ENCODE assay signal across 13 cellular contexts in the genomic region with DNA sequence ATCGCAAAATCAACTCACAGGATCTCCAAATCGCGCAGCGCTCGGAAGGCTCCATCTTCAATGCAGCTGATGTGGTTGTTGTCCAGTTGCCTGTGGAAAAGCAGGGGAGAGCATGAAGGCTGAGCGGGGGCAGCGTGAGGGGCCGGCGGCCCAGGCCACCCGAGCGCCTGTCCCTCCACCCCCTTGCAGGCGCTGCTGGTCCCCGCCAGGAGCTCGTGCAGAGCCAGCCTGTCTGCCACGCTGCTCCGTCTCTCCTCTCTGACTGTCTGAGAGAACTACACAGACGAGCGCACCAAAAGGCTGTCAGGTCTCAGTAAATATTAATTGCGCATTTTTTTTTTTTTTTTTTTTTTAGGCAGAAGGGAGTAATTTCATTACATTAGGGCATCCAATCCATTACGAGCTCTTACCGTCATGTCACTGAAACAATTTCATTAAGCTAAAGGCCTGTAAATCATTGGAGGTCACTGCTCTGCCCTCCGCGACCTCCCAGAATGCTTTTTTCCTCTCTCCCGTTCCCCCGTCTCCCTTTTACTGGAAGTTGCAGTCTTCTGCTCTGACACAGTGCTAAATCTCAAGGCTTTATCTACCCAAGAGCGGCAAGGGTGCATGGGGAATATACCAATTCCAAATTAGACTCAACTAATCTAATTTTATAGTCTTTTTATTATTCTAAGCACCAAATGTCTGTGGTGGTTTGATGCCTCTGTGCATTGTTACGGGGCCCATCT.
"Had no signal": no experiment of that assay in that cellular context is flagged by ENCODE, and none has a peak within 500 bp of the region (broad histone marks: within the 10 kb centered on the region; RNA-seq: fewer than 3 reads in every experiment).

No MANE protein-coding gene starts in this region.

- H3K4me1 ChIP-seq: sigmoid colon had no signal

- H3K9me3 ChIP-seq: neutrophil, sigmoid colon had no signal

- H3K27me3 ChIP-seq: neutrophil, sigmoid colon had no signal

- ATAC-seq: activated naive CD4-positive, alpha-beta T cell treated with anti-CD3 and anti-CD28 coated beads, Interleukin-2, amount 50 U/mL, for 72 hours; left lobe of liver had no signal

- H3K36me3 ChIP-seq: brain microvascular endothelial cell, neutrophil, sigmoid colon had no signal

- H3K4me3 ChIP-seq: sigmoid colon had no signal

- H3K27ac ChIP-seq: brain microvascular endothelial cell, neutrophil, sigmoid colon had no signal

- DNase-seq: activated CD4-positive, alpha-beta T cell treated with anti-CD3 and anti-CD28 coated beads, Interleukin-2, amount 50 U/mL, for 4 hours; activated CD4-positive, CD25-positive, alpha-beta regulatory T cell treated with anti-CD3 and anti-CD28 coated beads, Interleukin-2, amount 50 U/mL, for 72 hours; activated effector memory CD4-positive, alpha-beta T cell treated with anti-CD3 and anti-CD28 coated beads, Interleukin-2, amount 50 U/mL, for 16 hours; activated T-cell treated with anti-CD3 and anti-CD28 coated beads, Interleukin-2, amount 50 U/mL, for 1 hour; amniotic stem cell; brain microvascular endothelial cell; sigmoid colon; stimulated activated naive CD4-positive, alpha-beta T cell; SW 1271; trophoblast cell had no signal
